ENCODE assay signal across 25 cellular contexts in the genomic region with DNA sequence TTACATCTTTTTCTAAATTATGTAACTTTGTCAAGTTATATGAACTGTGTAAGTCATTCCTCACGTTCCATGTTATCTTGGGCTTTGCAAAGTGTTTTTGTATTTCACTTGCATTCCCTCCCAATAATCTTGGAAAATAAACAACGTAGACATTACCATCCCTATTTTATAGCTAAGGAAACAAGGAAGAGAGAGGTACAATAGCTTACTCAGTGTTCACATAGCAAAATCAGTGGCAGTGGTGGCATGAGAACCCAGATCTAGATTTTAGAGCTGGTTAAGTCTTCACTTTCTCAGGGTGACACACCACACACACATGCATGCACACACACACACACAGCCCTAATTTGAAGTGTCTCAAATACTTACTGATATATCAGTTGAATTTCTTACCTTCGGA.
"Had no signal": no experiment of that assay in that cellular context is flagged by ENCODE, and none has a peak within 500 bp of the region (broad histone marks: within the 10 kb centered on the region; RNA-seq: fewer than 3 reads in every experiment).

No MANE protein-coding gene starts in this region.

- H3K9me3 ChIP-seq: ovary, psoas muscle, right lobe of liver, sigmoid colon, stomach, thoracic aorta, thyroid gland, tibial nerve, upper lobe of left lung, vagina had no signal

- H3K4me1 ChIP-seq: neural progenitor cell, parathyroid adenoma, psoas muscle, right lobe of liver, sigmoid colon, stomach, thyroid gland, tibial nerve, upper lobe of left lung, vagina had no signal

- H3K27me3 ChIP-seq: neural progenitor cell, ovary, right lobe of liver, sigmoid colon, stomach, thyroid gland, tibial nerve, upper lobe of left lung, vagina had no signal

- FAIRE-seq: urothelium cell line had no signal

- H3K27ac ChIP-seq: neural progenitor cell, ovary, parathyroid adenoma, psoas muscle, right lobe of liver, sigmoid colon, stomach, thoracic aorta, thyroid gland, tibial nerve, upper lobe of left lung, vagina had no signal

- H3K36me3 ChIP-seq: neural progenitor cell, ovary, right lobe of liver, sigmoid colon, thoracic aorta, thyroid gland, tibial nerve, upper lobe of left lung, vagina had no signal

- H3K4me3 ChIP-seq: neural progenitor cell, ovary, psoas muscle, right lobe of liver, sigmoid colon, stomach, thoracic aorta, thyroid gland, tibial nerve, upper lobe of left lung, vagina had no signal

- DNase-seq: occipital lobe; ovary; posterior cingulate gyrus; psoas muscle; right cardiac atrium; right lobe of liver; sigmoid colon; small intestine; stimulated activated CD4-positive, alpha-beta T cell treated with anti-CD3 and anti-CD28 coated beads, Interleukin-15, amount 100 ng/mL, for 24 hours; stimulated activated CD4-positive, alpha-beta T cell treated with anti-CD3 and anti-CD28 coated beads, Interleukin-2, amount 100 ng/mL, for 24 hours; stimulated activated CD4-positive, alpha-beta T cell treated with anti-CD3 and anti-CD28 coated beads, Interleukin-2, amount 100 ng/mL, for 48 hours; stimulated activated CD4-positive, alpha-beta T cell treated with anti-CD3 and anti-CD28 coated beads, Interleukin-4, amount 100 ng/mL, for 24 hours; stimulated activated naive B cell treated with anti-CD40 and anti-IgM and Interleukin-4, amounts not matched to agents 10 μg/mL and 1 μg/mL and 100 μg/mL, for 72 hours; stimulated activated naive CD4-positive, alpha-beta T cell treated with Interleukin-2 at 50 U/mL for 16 hours; stomach; thyroid gland; trophoblast cell; upper lobe of left lung had no signal

- ATAC-seq: psoas muscle; right cardiac atrium; right lobe of liver; stimulated activated effector memory CD8-positive, alpha-beta T cell treated with anti-CD3 and anti-CD28 coated beads, Interleukin-12 subunit alpha, Interleukin-12 subunit beta, amount 100 ng/mL, for 72 hours; stimulated activated naive B cell treated with anti-CD40 and anti-IgM and Interleukin-4, amounts not matched to agents 10 μg/mL and 1 μg/mL and 100 μg/mL, for 72 hours had no signal
